ENCODE assay signal across 30 cellular contexts in genomic region chr1:160614410-160614809, GRCh38. TPM values are rescaled to one million over a fixed set of nuclear protein-coding genes. Genes with fewer than 3 reads are reported as not detected.
"Had no signal": no experiment of that assay in that cellular context is flagged by ENCODE, and none has a peak within 500 bp of the region (broad histone marks: within the 10 kb centered on the region; RNA-seq: fewer than 3 reads in every experiment).

No MANE protein-coding gene starts in this region.

- H3K9me3 ChIP-seq: adrenal gland, tibial artery had no signal

- H3K4me3 Mint-ChIP-seq: activated naive CD8-positive, alpha-beta T cell; activated T-helper 1 cell treated with anti-CD3 and anti-CD28 coated beads, Interleukin-12 subunit alpha, Interleukin-12 subunit beta, Interleukin-2, Interleukin-4 antibody, amounts not matched to agents 30 ng/mL and 10 ng/mL and 1 ng/mL, durations not matched to agents 14 hours and 24 hours and 36 hours; stimulated activated naive CD8-positive, alpha-beta T cell treated with anti-CD3 and anti-CD28 coated beads, Interleukin-15, amount 100 ng/mL, for 72 hours had no signal

- H3K27ac ChIP-seq: adrenal gland, parathyroid adenoma, tibial artery, VCaP had no signal

- H3K27me3 Mint-ChIP-seq: activated naive CD8-positive, alpha-beta T cell; stimulated activated naive CD8-positive, alpha-beta T cell treated with anti-CD3 and anti-CD28 coated beads, Interleukin-15, amount 100 ng/mL, for 72 hours had no signal

- DNase-seq: activated CD4-positive, alpha-beta T cell treated with anti-CD3 and anti-CD28 coated beads, Interleukin-2, amount 50 U/mL, for 1 hour; activated CD4-positive, CD25-positive, alpha-beta regulatory T cell treated with anti-CD3 and anti-CD28 coated beads, Interleukin-2, amount 50 U/mL, for 72 hours; activated CD8-positive, alpha-beta memory T cell treated with anti-CD3 and anti-CD28 coated beads for 24 hours; activated CD8-positive, alpha-beta memory T cell treated with anti-CD3 and anti-CD28 coated beads, Interleukin-2, amount 50 U/mL, for 4 hours; activated gamma-delta T cell treated with Interleukin-2 at 50 U/mL for 16 hours; adrenal gland; central memory CD4-positive, alpha-beta T cell; effector memory CD4-positive, alpha-beta T cell; foreskin melanocyte; left ventricle myocardium superior; mammary epithelial cell; midbrain; nucleus accumbens; right cardiac atrium; stimulated activated CD4-positive, alpha-beta T cell treated with anti-CD3 and anti-CD28 coated beads, Interleukin-4, amount 100 ng/mL, for 24 hours; stimulated activated naive CD8-positive, alpha-beta T cell treated with anti-CD3 and anti-CD28 coated beads, Interleukin-15, amount 100 ng/mL, for 72 hours; T-helper 1 cell; T-helper 9 cell; tibial artery had no signal

- H3K36me3 ChIP-seq: adrenal gland, tibial artery had no signal

- H3K4me3 ChIP-seq: adrenal gland, tibial artery had no signal

- H3K27ac Mint-ChIP-seq: activated naive CD8-positive, alpha-beta T cell; stimulated activated naive CD8-positive, alpha-beta T cell treated with anti-CD3 and anti-CD28 coated beads, Interleukin-15, amount 100 ng/mL, for 72 hours had no signal

- ATAC-seq: esophagus mucosa; left ventricle myocardium superior; right cardiac atrium; SK-N-SH treated with all-trans-retinoic acid at 6 μM for 48 hours; stimulated activated naive CD8-positive, alpha-beta T cell treated with anti-CD3 and anti-CD28 coated beads, Interleukin-15, amount 100 ng/mL, for 72 hours had no signal

- H3K4me1 ChIP-seq: adrenal gland, parathyroid adenoma, tibial artery had no signal

- H3K27me3 ChIP-seq: tibial artery had no signal

RNA-seq across cellular contexts. Expression of gene SLAMF1, which starts 32.4 kb away (rescaled TPM):
- total RNA-seq: astrocyte, endothelial cell of umbilical vein, mammary epithelial cell, pulmonary artery endothelial cell had no signal
- polyA plus RNA-seq: endothelial cell of umbilical vein, mammary epithelial cell, neural cell had no signal

RNA-seq across cellular contexts. Expression of gene CD84, which starts 35.1 kb away (rescaled TPM):
- total RNA-seq: astrocyte, dermis microvascular lymphatic vessel endothelial cell, endothelial cell of umbilical vein, mammary epithelial cell, pulmonary artery endothelial cell had no signal
- polyA plus RNA-seq: endothelial cell of umbilical vein, mammary epithelial cell, neural cell had no signal
